Comparison of ENCODE assay signal across 17 cellular contexts in genomic region chr14:22065372-22065771, GRCh38.
"Had no signal": no experiment of that assay in that cellular context is flagged by ENCODE, and none has a peak within 500 bp of the region (broad histone marks: within the 10 kb centered on the region; RNA-seq: fewer than 3 reads in every experiment).

No MANE protein-coding gene starts in this region.

- ATAC-seq: activated CD4-positive, CD25-positive, alpha-beta regulatory T cell treated with anti-CD3 and anti-CD28 coated beads, Interleukin-2, amount 50 U/mL, for 24 hours; left lobe of liver; pancreas; upper lobe of right lung had no signal

- H3K27me3 ChIP-seq: colonic mucosa, esophagus muscularis mucosa, sigmoid colon, upper lobe of right lung had no signal

- H3K9me3 Mint-ChIP-seq: brain had no signal

- H3K4me3 Mint-ChIP-seq: brain had no signal

- H3K36me3 ChIP-seq: colonic mucosa, esophagus muscularis mucosa, pancreas, sigmoid colon, SJSA1, spleen, thoracic aorta, upper lobe of right lung had no signal

- H3K4me1 ChIP-seq: colonic mucosa, pancreas, SJSA1, upper lobe of right lung had no signal

- H3K4me3 ChIP-seq: colonic mucosa, esophagus muscularis mucosa, hepatocyte, pancreas, sigmoid colon, SJSA1, spleen, thoracic aorta, upper lobe of right lung had no signal

- DNase-seq: activated gamma-delta T cell treated with Interleukin-2 at 50 U/mL for 16 hours; amygdala; central memory CD4-positive, alpha-beta T cell; colonic mucosa; midbrain; pancreas; sigmoid colon; spleen; T1000; upper lobe of right lung had no signal

- H3K36me3 Mint-ChIP-seq: brain had no signal

- H3K27ac Mint-ChIP-seq: brain had no signal

- H3K27ac ChIP-seq: colonic mucosa, esophagus muscularis mucosa, hepatocyte, pancreas, sigmoid colon, SJSA1, spleen, thoracic aorta, upper lobe of right lung had no signal

- H3K9me3 ChIP-seq: colonic mucosa, esophagus muscularis mucosa, pancreas, sigmoid colon, SJSA1, spleen, thoracic aorta, upper lobe of right lung had no signal
